21 cellular contexts compared by ENCODE assay signal in genomic region chr3:56747150-56747549, GRCh38. TPM values are rescaled to one million over a fixed set of nuclear protein-coding genes. Genes with fewer than 3 reads are reported as not detected.
DNase-seq lines count a peak whose midpoint lies in the region; ATAC-seq and TF ChIP-seq lines count a peak whose summit lies in the region.
"Had no signal": no experiment of that assay in that cellular context is flagged by ENCODE, and none has a peak within 500 bp of the region (broad histone marks: within the 10 kb centered on the region; RNA-seq: fewer than 3 reads in every experiment).

No MANE protein-coding gene starts in this region.

- H3K4me1 Mint-ChIP-seq in CD8-positive, alpha-beta T cell (ENCODE audit: low read depth), result peaks cover 53% of the 10 kb centered on the region
- H3K4me1 Mint-ChIP-seq in WTC11, result no peaks in the 10 kb centered on the region

- H3K36me3 Mint-ChIP-seq in CD8-positive, alpha-beta T cell, result peaks cover 86% of the 10 kb centered on the region
- H3K36me3 Mint-ChIP-seq in WTC11, result no peaks in the 10 kb centered on the region

- H3K4me3 ChIP-seq in CD8-positive, alpha-beta T cell (ENCODE audit: low read depth, low read length), result no peak overlapping the region
- no peak overlapping the region for H3K4me3 ChIP-seq in effector memory CD4-positive, alpha-beta T cell (ENCODE audit: insufficient read depth, low read depth, low read length, poor library complexity, severe bottlenecking)
- H3K4me3 ChIP-seq in heart left ventricle, result no peak overlapping the region
- H3K4me3 ChIP-seq: breast epithelium, upper lobe of right lung had no signal

- H3K9me3 Mint-ChIP-seq in CD8-positive, alpha-beta T cell, result no peaks in the 10 kb centered on the region
- H3K9me3 Mint-ChIP-seq in WTC11, result no peaks in the 10 kb centered on the region
- H3K9me3 Mint-ChIP-seq: nephron had no signal

- DNase-seq in NCI-H1105 (lab: John Stamatoyannopoulos, UW), result peak; percentile 6
- DNase-seq in NCI-H1105 treated with DMSO at 0.1 percent for 48 hours (lab: John Stamatoyannopoulos, UW), result no peak
- DNase-seq in CD8-positive, alpha-beta T cell, result no peak
- no peak for DNase-seq in WTC11 (ENCODE audit: low spot score)
- DNase-seq in islet precursor cell, result peak; percentile 67
- no peak for DNase-seq in effector memory CD4-positive, alpha-beta T cell
- no peak for DNase-seq in SHP77 treated with DMSO at 0.1 percent for 48 hours (lab: John Stamatoyannopoulos, UW)
- no peak for DNase-seq in heart left ventricle
- DNase-seq: 8988T, AML-193, Caco-2, cortex of kidney, left colon, NCI-H1048, NCI-H2107, NCI-H526, substantia nigra, upper lobe of right lung had no signal

- H3K36me3 ChIP-seq in CD8-positive, alpha-beta T cell (ENCODE audit: insufficient read depth, low read length), result peaks cover 61% of the 10 kb centered on the region
- H3K36me3 ChIP-seq in effector memory CD4-positive, alpha-beta T cell (ENCODE audit: control insufficient read depth, insufficient read depth, low read length), result peaks cover 77% of the 10 kb centered on the region
- peaks cover 0 to 96% (median 47%) of the 10 kb centered on the region in 9 donors for H3K36me3 ChIP-seq in heart left ventricle
- H3K36me3 ChIP-seq: breast epithelium had no signal

- no peak for ATAC-seq in CD8-positive, alpha-beta T cell
- ATAC-seq in WTC11 (peak; percentile 55), heart left ventricle (no peak)
- ATAC-seq: activated CD4-positive, CD25-positive, alpha-beta regulatory T cell treated with anti-CD3 and anti-CD28 coated beads, Interleukin-2, amount 50 U/mL, for 24 hours; left colon; upper lobe of right lung had no signal

- no peak for TF ChIP-seq CTCF in CD8-positive, alpha-beta T cell (IDR thresholded peaks at IDR 0.05)
- TF ChIP-seq CTCF in WTC11 (IDR thresholded peaks at IDR 0.05), result no peak
- no peak for TF ChIP-seq CTCF in heart left ventricle (IDR thresholded peaks at IDR 0.05)

- TF ChIP-seq POLR2A in heart left ventricle (IDR thresholded peaks at IDR 0.05), result no peak

- H3K4me1 ChIP-seq in CD8-positive, alpha-beta T cell (ENCODE audit: insufficient read depth, low read length), result peaks cover 19% of the 10 kb centered on the region
- H3K4me1 ChIP-seq in effector memory CD4-positive, alpha-beta T cell (ENCODE audit: control insufficient read depth, insufficient read depth, low read length, poor library complexity, severe bottlenecking), result no peaks in the 10 kb centered on the region
- H3K4me1 ChIP-seq in heart left ventricle, result peaks cover 0 to 22% (median 10%) of the 10 kb centered on the region in 12 donors
- H3K4me1 ChIP-seq: breast epithelium, Caco-2 had no signal

- 85 to 96% (median 89%) methylated on average over 2 of the region's 2 CpGs for WGBS in heart left ventricle, 4 donors

- POLR2A ChIA-PET in CD8-positive, alpha-beta T cell (lab: Charles Lee), result interaction anchor here (0.9 to 1.4 kb wide), 4 partner anchors 31 to 51 kb away, joined by 3 to 8 read pairs (median 4); no protein-coding TSS in a partner anchor
- POLR2A ChIA-PET in WTC11 (lab: Charles Lee), result no interaction called here

- no peak overlapping the region for H3K27ac ChIP-seq in CD8-positive, alpha-beta T cell (ENCODE audit: low read depth, low read length)
- H3K27ac ChIP-seq in effector memory CD4-positive, alpha-beta T cell (ENCODE audit: insufficient read depth, low read length, poor library complexity, severe bottlenecking), result no peak overlapping the region
- H3K27ac ChIP-seq in heart left ventricle, result no peak overlapping the region
- H3K27ac ChIP-seq: breast epithelium, upper lobe of right lung had no signal

- CTCF ChIA-PET in CD8-positive, alpha-beta T cell (lab: Charles Lee), result interaction anchor here (1.1 to 12.9 kb wide), 2 partner anchors 54 to 248 kb away, joined by 3 to 146 read pairs; partner anchors contain the start of gene ARHGEF3
- CTCF ChIA-PET in WTC11 (lab: Charles Lee), result interaction anchor here (0.8 kb wide), 1 partner anchor 52 kb away, joined by 3 read pairs; no protein-coding TSS in a partner anchor

- H3K27ac Mint-ChIP-seq in CD8-positive, alpha-beta T cell, result peak overlapping the region; percentile 64
- no peak overlapping the region for H3K27ac Mint-ChIP-seq in WTC11

- intact Hi-C loops in CD8-positive, alpha-beta T cell (cut with DNase I, micrococcal nuclease), result no loop called here
- intact Hi-C loops in heart left ventricle (cut with DNase I), result loop anchor here in 3 of 10 donors (5.0 to 10.0 kb wide), 2 partner anchors 48 to 55 kb away; partner anchors contain the start of gene ARHGEF3 (in 2 of the 3)

- H3K27me3 ChIP-seq in CD8-positive, alpha-beta T cell (ENCODE audit: insufficient read depth, low read length), result no peaks in the 10 kb centered on the region
- no peaks in the 10 kb centered on the region for H3K27me3 ChIP-seq in effector memory CD4-positive, alpha-beta T cell (replicated peaks; ENCODE audit: control insufficient read depth, insufficient read depth, low read length, poor library complexity, severe bottlenecking)
- H3K27me3 ChIP-seq in heart left ventricle, result no peaks in the 10 kb centered on the region
- H3K27me3 ChIP-seq: breast epithelium, upper lobe of right lung had no signal

- no peak overlapping the region for H3K4me3 Mint-ChIP-seq in CD8-positive, alpha-beta T cell
- H3K4me3 Mint-ChIP-seq in WTC11, result no peak overlapping the region
- H3K4me3 Mint-ChIP-seq: nephron had no signal

- H3K27me3 Mint-ChIP-seq in CD8-positive, alpha-beta T cell (ENCODE audit: low read depth), result no peaks in the 10 kb centered on the region
- no peaks in the 10 kb centered on the region for H3K27me3 Mint-ChIP-seq in WTC11 (ENCODE audit: low read depth)

- H3K9me3 ChIP-seq in CD8-positive, alpha-beta T cell (ENCODE audit: low read length), result no peaks in the 10 kb centered on the region
- no peaks in the 10 kb centered on the region for H3K9me3 ChIP-seq in effector memory CD4-positive, alpha-beta T cell (ENCODE audit: control insufficient read depth, low read length)
- H3K9me3 ChIP-seq in heart left ventricle, result no peaks in the 10 kb centered on the region
- H3K9me3 ChIP-seq: breast epithelium, Caco-2, upper lobe of right lung had no signal

TF ChIP-seq in WTC11, 78 proteins besides CTCF, POLR2A, EP300 and RAD21 (continues in another document):
- TF ChIP-seq CBFB (CRISPR knock-in tag; IDR thresholded peaks at IDR 0.05; ENCODE audit: low read depth), result no peak
- TF ChIP-seq ATF1 (CRISPR knock-in tag; IDR thresholded peaks at IDR 0.05), result no peak
- TF ChIP-seq ZNF281 (CRISPR knock-in tag; IDR thresholded peaks at IDR 0.05), result no peak
- no peak for TF ChIP-seq OVOL2 (CRISPR knock-in tag; IDR thresholded peaks at IDR 0.05; ENCODE audit: borderline replicate concordance)
- TF ChIP-seq ZMAT4 (CRISPR knock-in tag; IDR thresholded peaks at IDR 0.05), result no peak
- TF ChIP-seq MAX (CRISPR knock-in tag; IDR thresholded peaks at IDR 0.05), result no peak

RNA-seq across cellular contexts. Expression of gene ARHGEF3, which starts 54.6 kb away (rescaled TPM):
- total RNA-seq in CD8-positive, alpha-beta T cell, result 10 to 100 TPM; 38.8 to 39.9 TPM
- total RNA-seq in WTC11 (2021), result 4.6 to 7.9 TPM (median 7.5 TPM) in 3 replicates
- total RNA-seq in heart left ventricle, result 10 to 100 TPM; 13.5 to 36.8 (median 18.2) TPM
- polyA plus RNA-seq in heart left ventricle, result 1 to 10 TPM; 6.5 to 9.3 TPM

Comparison
In these comparisons a context has a peak if more than half of its experiments do, and no peak if none do; other contexts are left out.
1. DNase-seq: peak in NCI-H1105 (single experiment) and islet precursor cell (single experiment); none in NCI-H1105 treated with DMSO at 0.1 percent for 48 hours (single experiment), CD8-positive, alpha-beta T cell (0 of 7), WTC11 (single experiment), effector memory CD4-positive, alpha-beta T cell (0 of 3), SHP77 treated with DMSO at 0.1 percent for 48 hours (single experiment) and heart left ventricle (0 of 5).